ENCODE assay signal across 8 cellular contexts in the genomic region with DNA sequence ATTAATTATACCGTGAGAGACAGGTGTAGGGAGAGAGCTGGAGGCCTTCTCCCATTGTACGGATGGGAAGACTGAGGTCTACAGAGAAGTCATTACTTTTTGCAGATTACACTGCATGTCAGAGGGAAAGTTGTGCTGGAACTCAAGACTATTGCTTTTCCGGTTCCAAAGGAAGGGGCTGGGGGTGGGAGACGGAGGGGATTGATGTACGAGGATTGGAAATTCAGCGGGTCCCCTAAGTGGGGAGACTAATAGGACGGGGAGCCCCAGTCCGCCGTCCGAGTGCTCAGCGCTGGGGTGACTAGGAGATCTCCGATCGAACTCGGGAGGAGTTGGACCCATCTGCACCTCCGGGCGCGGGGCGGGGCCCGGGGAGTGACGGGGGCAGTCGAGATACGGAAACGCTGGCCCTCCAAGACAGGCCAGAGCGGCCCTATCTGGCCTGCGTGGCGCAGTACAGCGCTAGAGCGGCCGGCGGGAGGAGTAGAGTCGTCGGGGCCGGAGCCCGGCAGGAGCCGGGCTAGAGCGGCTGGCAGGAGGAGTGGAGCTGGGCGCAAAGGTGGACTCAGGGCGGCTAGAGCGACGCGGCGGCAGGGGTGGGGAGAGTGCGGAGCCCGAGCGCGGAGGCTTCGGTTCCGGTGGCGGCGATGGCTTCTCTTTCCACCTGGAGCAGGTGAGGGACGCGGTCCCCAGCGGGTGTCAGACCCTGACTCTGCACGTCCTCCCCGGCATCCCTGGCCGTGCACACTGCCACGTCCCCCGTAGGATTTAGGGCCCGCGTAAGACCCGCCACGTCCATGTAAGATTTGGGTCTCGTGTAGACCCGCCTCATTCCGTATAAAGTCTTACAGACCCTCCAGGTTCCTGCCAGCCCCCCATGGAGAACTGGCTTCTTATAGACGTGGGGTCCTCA. TPM values are rescaled to one million over a fixed set of nuclear protein-coding genes. Genes with fewer than 3 reads are reported as not detected.
A peak's percentile ranks its signal among the peaks of the same experiment; 100 is the strongest.
DNase-seq lines count a peak whose midpoint lies in the region; ATAC-seq and TF ChIP-seq lines count a peak whose summit lies in the region.

No MANE protein-coding gene starts in this region.

- ATAC-seq in GM21360 (IDR thresholded peaks at IDR 0.05; ENCODE audit: unreplicated experiment): peak; percentile 68

- H3K9me3 Mint-ChIP-seq in Caco-2 (ENCODE audit: unreplicated experiment) (no peaks in the 10 kb centered on the region), endodermal cell (no peaks in the 10 kb centered on the region)

- peak overlapping the region; percentile 68 for H3K9ac ChIP-seq in endodermal cell (ENCODE audit: extremely low read depth, low read length, poor library complexity, severe bottlenecking)

- intact Hi-C loops in Caco-2 (cut with micrococcal nuclease; ENCODE audit: unreplicated experiment): loop anchor here (1.0 to 5.0 kb wide), 4 partner anchors 20 to 193 kb away; partner anchors contain the start of genes RABAC1 and ZNF574

- H3K27me3 ChIP-seq in Caco-2 (replicated peaks; ENCODE audit: control insufficient read depth, insufficient read depth, low read length) (no peaks in the 10 kb centered on the region), endodermal cell (ENCODE audit: control insufficient read depth, insufficient read depth, low read length, poor library complexity, severe bottlenecking) (no peaks in the 10 kb centered on the region)

- peak overlapping the region; percentile 89 for H3K4me3 ChIP-seq in Caco-2 (ENCODE audit: low read depth, low read length)
- peak overlapping the region; percentile 90 for H3K4me3 ChIP-seq in endodermal cell (ENCODE audit: low read length)
- H3K4me3 ChIP-seq in mesodermal cell (ENCODE audit: extremely low read depth, insufficient read depth, low read length, poor library complexity, severe bottlenecking): peak overlapping the region; percentile 90

- H3K4me1 ChIP-seq in Caco-2: peaks cover 24% of the 10 kb centered on the region
- H3K4me1 ChIP-seq in endodermal cell (ENCODE audit: control insufficient read depth, insufficient read depth, low read length): no peaks in the 10 kb centered on the region
- H3K4me1 ChIP-seq in mesodermal cell (ENCODE audit: control insufficient read depth, insufficient read depth, low read length, poor library complexity, severe bottlenecking): peaks cover 22% of the 10 kb centered on the region

- H3K27me3 Mint-ChIP-seq in Caco-2 (ENCODE audit: insufficient read depth, unreplicated experiment) (peaks cover 3% of the 10 kb centered on the region), endodermal cell (ENCODE audit: insufficient read depth) (peaks cover 29% of the 10 kb centered on the region)

- no peak for TF ChIP-seq CTCF in Caco-2 (IDR thresholded peaks at IDR 0.05; ENCODE audit: insufficient read depth in 1 of 2, low read depth in 1 of 2, low read length in 1 of 2, severe bottlenecking in 1 of 2, unreplicated experiment in 1 of 2)
- TF ChIP-seq CTCF in endodermal cell (conservative IDR thresholded peaks at IDR 0.05): no peak

- H3K27ac Mint-ChIP-seq in Caco-2 (ENCODE audit: unreplicated experiment) (peak overlapping the region; percentile 83), endodermal cell (peak overlapping the region; percentile 88)

- H3K9me3 ChIP-seq in Caco-2 (no peaks in the 10 kb centered on the region), endodermal cell (ENCODE audit: control insufficient read depth, low read length) (no peaks in the 10 kb centered on the region), mesodermal cell (ENCODE audit: control insufficient read depth, low read length) (no peaks in the 10 kb centered on the region)

- peak; percentile 98 for DNase-seq in Caco-2
- peak; percentile 97 for DNase-seq in HT1080 (ENCODE audit: low read depth)
- DNase-seq in NOMO-1 treated with dmso at 0.1 percent for 144 hours (lab: John Stamatoyannopoulos, UW; ENCODE audit: unreplicated experiment): peak; percentile 98
- DNase-seq in activated CD8-positive, alpha-beta memory T cell treated with anti-CD3 and anti-CD28 coated beads, Interleukin-2, amount 50 U/mL, for 1 hour (ENCODE audit: extremely low read depth): peak; percentile 78
- peak; percentile 98 for DNase-seq in endodermal cell
- peak; percentile 77 for DNase-seq in stimulated activated CD8-positive, alpha-beta memory T cell treated with anti-CD3 and anti-CD28 coated beads, Interleukin-15, amount 100 ng/mL, for 24 hours (ENCODE audit: low read depth)

- H3K27ac ChIP-seq in endodermal cell (ENCODE audit: low read depth, low read length): no peak overlapping the region
- peak overlapping the region; percentile 56 for H3K27ac ChIP-seq in mesodermal cell (ENCODE audit: low read depth, low read length, severe bottlenecking)

- H3K4me1 Mint-ChIP-seq in Caco-2 (ENCODE audit: low read depth, unreplicated experiment) (peaks cover 31% of the 10 kb centered on the region), endodermal cell (peaks cover 30% of the 10 kb centered on the region)

- H3K36me3 ChIP-seq in Caco-2 (ENCODE audit: control insufficient read depth, insufficient read depth, low read length) (peaks cover 3% of the 10 kb centered on the region; the same call in 1 of the 2 replicates), endodermal cell (ENCODE audit: control insufficient read depth, insufficient read depth, low read length) (peaks cover 3% of the 10 kb centered on the region), mesodermal cell (ENCODE audit: control insufficient read depth, insufficient read depth, low read length) (peaks cover 7% of the 10 kb centered on the region)

- H3K36me3 Mint-ChIP-seq in Caco-2 (ENCODE audit: insufficient read depth, unreplicated experiment) (peaks cover 11% of the 10 kb centered on the region), endodermal cell (ENCODE audit: low read depth) (peaks cover 7% of the 10 kb centered on the region)

- TSS peak; percentile 96 for BruUV-seq in Caco-2 (replicated peaks; lab: Mats Ljungman, UMichigan)

- 0% methylated on average over 50 to 66 of the region's 66 CpGs for WGBS in endodermal cell (ENCODE audit: insufficient coverage in 1 of 2, insufficient read length in 1 of 2), 2 experiments
- 0% methylated on average over 60 to 61 of the region's 66 CpGs for WGBS in mesodermal cell (ENCODE audit: insufficient coverage in 2 of 2), 2 experiments

- POLR2A ChIA-PET in Caco-2 (lab: Charles Lee): interaction anchor here (0.6 to 2.3 kb wide), 5 partner anchors 11 to 68 kb away, joined by 4 to 13 read pairs (median 4); partner anchors contain the start of genes ERFL and RPS19

- CTCF ChIA-PET in Caco-2 (lab: Charles Lee): interaction anchor here (0.6 to 1.4 kb wide), 7 partner anchors 9 to 74 kb away, joined by 3 to 12 read pairs (median 3); partner anchors contain the start of gene RPS19

- peak overlapping the region; percentile 91 for H3K4me3 Mint-ChIP-seq in Caco-2 (ENCODE audit: unreplicated experiment)
- H3K4me3 Mint-ChIP-seq in endodermal cell: peak overlapping the region; percentile 68

RNA-seq across cellular contexts. Expression of gene ARHGEF1, which starts 1.1 kb away (rescaled TPM):
- total RNA-seq in Caco-2 (2022) (60.2 and 63.5 TPM in 2 replicates), endodermal cell (100 to 1,000 TPM in 1 of 2 donors, 10 to 100 TPM in 1; 89.9 to 116 TPM)
- total RNA-seq in HT1080 (2014; rRNA removed; shearing (Covaris generic)): 100 and 109 TPM in 2 replicates
- polyA plus RNA-seq in HT1080 (2015; cell fraction: cytosol; rRNA removed): 128 and 171 TPM in 2 replicates
- polyA plus RNA-seq in HT1080 (2015; cell fraction: nucleus; rRNA removed): 291 and 292 TPM in 2 replicates
- polyA plus RNA-seq in endodermal cell (2013, experiment 1 of 2): 48.7 TPM
- 35.1 TPM for polyA plus RNA-seq in endodermal cell (2013, experiment 2 of 2)
- 74.2 TPM for polyA plus RNA-seq in mesodermal cell (2013, experiment 1 of 2)
- 62.0 TPM for polyA plus RNA-seq in mesodermal cell (2013, experiment 2 of 2)

RNA-seq across cellular contexts. Expression of gene CD79A, which starts 7.0 kb away (rescaled TPM):
- total RNA-seq in Caco-2 (2022) (0.82 TPM in 1 of 2 replicates, not detected in the other), endodermal cell (not detected)
- total RNA-seq in HT1080 (2014; rRNA removed; shearing (Covaris generic)): not detected in 2 replicates
- 0.16 TPM in 1 of 2 replicates, not detected in the other for polyA plus RNA-seq in HT1080 (2015; cell fraction: cytosol; rRNA removed)
- polyA plus RNA-seq in HT1080 (2015; cell fraction: nucleus; rRNA removed): not detected in 2 replicates
- 0.43 TPM for polyA plus RNA-seq in endodermal cell (2013, experiment 1 of 2)
- 0.58 TPM for polyA plus RNA-seq in endodermal cell (2013, experiment 2 of 2)
- polyA plus RNA-seq in mesodermal cell (2013, experiment 1 of 2): 0.22 TPM
- 0.35 TPM for polyA plus RNA-seq in mesodermal cell (2013, experiment 2 of 2)

RNA-seq across cellular contexts. Expression of gene RPS19, which starts 24.0 kb away (rescaled TPM):
- total RNA-seq in Caco-2 (2022) (3,297 and 3,418 TPM in 2 replicates), endodermal cell (1,000 to 10,000 TPM; 2,321 to 2,418 TPM)
- 2,545 and 4,295 TPM in 2 replicates for total RNA-seq in HT1080 (2014; rRNA removed; shearing (Covaris generic))
- polyA plus RNA-seq in HT1080 (2015; cell fraction: cytosol; rRNA removed): 953 and 2,380 TPM in 2 replicates
- 336 and 646 TPM in 2 replicates for polyA plus RNA-seq in HT1080 (2015; cell fraction: nucleus; rRNA removed)
- polyA plus RNA-seq in endodermal cell (2013, experiment 1 of 2): 4,136 TPM
- polyA plus RNA-seq in endodermal cell (2013, experiment 2 of 2): 3,965 TPM
- polyA plus RNA-seq in mesodermal cell (2013, experiment 1 of 2): 4,713 TPM
- 4,147 TPM for polyA plus RNA-seq in mesodermal cell (2013, experiment 2 of 2)

RNA-seq across cellular contexts. Expression of gene DMRTC2, which starts 39.2 kb away (rescaled TPM):
- total RNA-seq in Caco-2 (2022): not detected in 2 replicates
- not detected in 2 replicates for total RNA-seq in HT1080 (2014; rRNA removed; shearing (Covaris generic))
- polyA plus RNA-seq in HT1080 (2015; cell fraction: cytosol; rRNA removed): not detected in 2 replicates
- not detected in 2 replicates for polyA plus RNA-seq in HT1080 (2015; cell fraction: nucleus; rRNA removed)
- not detected for total RNA-seq in endodermal cell
- not detected for polyA plus RNA-seq in endodermal cell (2013, experiment 1 of 2)
- polyA plus RNA-seq in endodermal cell (2013, experiment 2 of 2): not detected
- not detected for polyA plus RNA-seq in mesodermal cell (2013, experiment 1 of 2)
- not detected for polyA plus RNA-seq in mesodermal cell (2013, experiment 2 of 2)

RNA-seq across cellular contexts. Expression of gene LYPD4, which starts 39.6 kb away (rescaled TPM):
- not detected in 2 replicates for total RNA-seq in Caco-2 (2022)
- not detected in 2 replicates for total RNA-seq in HT1080 (2014; rRNA removed; shearing (Covaris generic))
- polyA plus RNA-seq in HT1080 (2015; cell fraction: cytosol; rRNA removed): not detected in 2 replicates
- not detected in 2 replicates for polyA plus RNA-seq in HT1080 (2015; cell fraction: nucleus; rRNA removed)
- total RNA-seq in endodermal cell: not detected
- polyA plus RNA-seq in endodermal cell (2013, experiment 1 of 2): not detected
- not detected for polyA plus RNA-seq in endodermal cell (2013, experiment 2 of 2)
- not detected for polyA plus RNA-seq in mesodermal cell (2013, experiment 1 of 2)
- polyA plus RNA-seq in mesodermal cell (2013, experiment 2 of 2): not detected
